Comparison of ENCODE assay signal across 1 cellular context in genomic region chr1:12454406-12455391, GRCh38.
TF ChIP-seq lines count a peak whose summit lies in the region.

No MANE protein-coding gene starts in this region.

TF ChIP-seq in K562, 482 proteins besides CTCF, POLR2A, EP300 and RAD21 (continued from another document and continues in another):
- TF ChIP-seq THRA (IDR thresholded peaks at IDR 0.05) (no peak), BCL6 (CRISPR knock-in tag; IDR thresholded peaks at IDR 0.05) (no peak), PKNOX1 (IDR thresholded peaks at IDR 0.05) (no peak), ZNF184 (CRISPR knock-in tag; IDR thresholded peaks at IDR 0.05) (no peak), HMG20B (CRISPR knock-in tag; IDR thresholded peaks at IDR 0.05) (no peak), WHSC1 (IDR thresholded peaks at IDR 0.05; ENCODE audit: low read length) (peak; percentile 96), RBM39 (optimal IDR thresholded peaks at IDR 0.05; ENCODE audit: low read depth, low read length) (no peak), MLX (CRISPR knock-in tag; conservative IDR thresholded peaks at IDR 0.05) (no peak), ZNF77 (CRISPR knock-in tag; IDR thresholded peaks at IDR 0.05) (no peak), CLOCK (CRISPR knock-in tag; IDR thresholded peaks at IDR 0.05; ENCODE audit: borderline replicate concordance) (no peak), HINFP (tag; conservative IDR thresholded peaks at IDR 0.05; ENCODE audit: low read depth) (0 out of 2 replicates have a peak, but pooled peaks have one; percentile 17), CXXC5 (CRISPR knock-in tag; IDR thresholded peaks at IDR 0.05) (peak; percentile 57), ZNF217 (CRISPR knock-in tag; IDR thresholded peaks at IDR 0.05) (no peak), STAT6 (CRISPR knock-in tag; IDR thresholded peaks at IDR 0.05) (no peak), SP2 (IDR thresholded peaks at IDR 0.05; ENCODE audit: extremely low read depth, low read depth, low read length, poor library complexity, severe bottlenecking) (no peak), ARHGAP35 (IDR thresholded peaks at IDR 0.05; ENCODE audit: partially characterized antibody) (no peak), TAL1 (IDR thresholded peaks at IDR 0.05) (no peak), AFF4 (CRISPR knock-in tag; IDR thresholded peaks at IDR 0.05) (no peak), SMAD2 (IDR thresholded peaks at IDR 0.05; ENCODE audit: low read depth, low read length) (no peak), ZNF140 (CRISPR knock-in tag; IDR thresholded peaks at IDR 0.05) (no peak), SRSF9 (IDR thresholded peaks at IDR 0.05; ENCODE audit: borderline replicate concordance, low read depth, low read length) (no peak), ZNF699 (CRISPR knock-in tag; IDR thresholded peaks at IDR 0.05; ENCODE audit: insufficient replicate concordance) (no peak), RBM22 (IDR thresholded peaks at IDR 0.05; ENCODE audit: low read depth, low read length, poor library complexity, severe bottlenecking) (no peak), GTF2F1 (IDR thresholded peaks at IDR 0.05; ENCODE audit: low read depth, low read length) (no peak), MCM7 (IDR thresholded peaks at IDR 0.05) (no peak), ZZZ3 (IDR thresholded peaks at IDR 0.05) (no peak), E2F3 (CRISPR knock-in tag; IDR thresholded peaks at IDR 0.05) (no peak), THRB (CRISPR knock-in tag; conservative IDR thresholded peaks at IDR 0.05) (no peak), ARID1B (IDR thresholded peaks at IDR 0.05) (no peak), TCF3 (CRISPR knock-in tag; IDR thresholded peaks at IDR 0.05) (peak; percentile 34; the same call in 1 of the 2 replicates)
- TF ChIP-seq, protein P1, sequence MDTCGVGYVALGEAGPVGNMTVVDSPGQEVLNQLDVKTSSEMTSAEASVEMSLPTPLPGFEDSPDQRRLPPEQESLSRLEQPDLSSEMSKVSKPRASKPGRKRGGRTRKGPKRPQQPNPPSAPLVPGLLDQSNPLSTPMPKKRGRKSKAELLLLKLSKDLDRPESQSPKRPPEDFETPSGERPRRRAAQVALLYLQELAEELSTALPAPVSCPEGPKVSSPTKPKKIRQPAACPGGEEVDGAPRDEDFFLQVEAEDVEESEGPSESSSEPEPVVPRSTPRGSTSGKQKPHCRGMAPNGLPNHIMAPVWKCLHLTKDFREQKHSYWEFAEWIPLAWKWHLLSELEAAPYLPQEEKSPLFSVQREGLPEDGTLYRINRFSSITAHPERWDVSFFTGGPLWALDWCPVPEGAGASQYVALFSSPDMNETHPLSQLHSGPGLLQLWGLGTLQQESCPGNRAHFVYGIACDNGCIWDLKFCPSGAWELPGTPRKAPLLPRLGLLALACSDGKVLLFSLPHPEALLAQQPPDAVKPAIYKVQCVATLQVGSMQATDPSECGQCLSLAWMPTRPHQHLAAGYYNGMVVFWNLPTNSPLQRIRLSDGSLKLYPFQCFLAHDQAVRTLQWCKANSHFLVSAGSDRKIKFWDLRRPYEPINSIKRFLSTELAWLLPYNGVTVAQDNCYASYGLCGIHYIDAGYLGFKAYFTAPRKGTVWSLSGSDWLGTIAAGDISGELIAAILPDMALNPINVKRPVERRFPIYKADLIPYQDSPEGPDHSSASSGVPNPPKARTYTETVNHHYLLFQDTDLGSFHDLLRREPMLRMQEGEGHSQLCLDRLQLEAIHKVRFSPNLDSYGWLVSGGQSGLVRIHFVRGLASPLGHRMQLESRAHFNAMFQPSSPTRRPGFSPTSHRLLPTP (IDR thresholded peaks at IDR 0.05; ENCODE audit: borderline replicate concordance, extremely low read depth, insufficient read length), result no peak
- TF ChIP-seq, protein P2, sequence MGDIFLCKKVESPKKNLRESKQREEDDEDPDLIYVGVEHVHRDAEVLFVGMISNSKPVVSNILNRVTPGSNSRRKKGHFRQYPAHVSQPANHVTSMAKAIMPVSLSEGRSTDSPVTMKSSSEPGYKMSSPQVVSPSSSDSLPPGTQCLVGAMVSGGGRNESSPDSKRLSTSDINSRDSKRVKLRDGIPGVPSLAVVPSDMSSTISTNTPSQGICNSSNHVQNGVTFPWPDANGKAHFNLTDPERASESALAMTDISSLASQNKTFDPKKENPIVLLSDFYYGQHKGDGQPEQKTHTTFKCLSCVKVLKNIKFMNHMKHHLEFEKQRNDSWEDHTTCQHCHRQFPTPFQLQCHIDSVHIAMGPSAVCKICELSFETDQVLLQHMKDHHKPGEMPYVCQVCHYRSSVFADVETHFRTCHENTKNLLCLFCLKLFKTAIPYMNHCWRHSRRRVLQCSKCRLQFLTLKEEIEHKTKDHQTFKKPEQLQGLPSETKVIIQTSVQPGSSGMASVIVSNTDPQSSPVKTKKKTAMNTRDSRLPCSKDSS (IDR thresholded peaks at IDR 0.05; ENCODE audit: low read depth, partially characterized antibody), result no peak
- TF ChIP-seq, protein P3, sequence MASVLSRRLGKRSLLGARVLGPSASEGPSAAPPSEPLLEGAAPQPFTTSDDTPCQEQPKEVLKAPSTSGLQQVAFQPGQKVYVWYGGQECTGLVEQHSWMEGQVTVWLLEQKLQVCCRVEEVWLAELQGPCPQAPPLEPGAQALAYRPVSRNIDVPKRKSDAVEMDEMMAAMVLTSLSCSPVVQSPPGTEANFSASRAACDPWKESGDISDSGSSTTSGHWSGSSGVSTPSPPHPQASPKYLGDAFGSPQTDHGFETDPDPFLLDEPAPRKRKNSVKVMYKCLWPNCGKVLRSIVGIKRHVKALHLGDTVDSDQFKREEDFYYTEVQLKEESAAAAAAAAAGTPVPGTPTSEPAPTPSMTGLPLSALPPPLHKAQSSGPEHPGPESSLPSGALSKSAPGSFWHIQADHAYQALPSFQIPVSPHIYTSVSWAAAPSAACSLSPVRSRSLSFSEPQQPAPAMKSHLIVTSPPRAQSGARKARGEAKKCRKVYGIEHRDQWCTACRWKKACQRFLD (CRISPR knock-in tag; IDR thresholded peaks at IDR 0.05), result peak; percentile 64
- TF ChIP-seq, protein P4, sequence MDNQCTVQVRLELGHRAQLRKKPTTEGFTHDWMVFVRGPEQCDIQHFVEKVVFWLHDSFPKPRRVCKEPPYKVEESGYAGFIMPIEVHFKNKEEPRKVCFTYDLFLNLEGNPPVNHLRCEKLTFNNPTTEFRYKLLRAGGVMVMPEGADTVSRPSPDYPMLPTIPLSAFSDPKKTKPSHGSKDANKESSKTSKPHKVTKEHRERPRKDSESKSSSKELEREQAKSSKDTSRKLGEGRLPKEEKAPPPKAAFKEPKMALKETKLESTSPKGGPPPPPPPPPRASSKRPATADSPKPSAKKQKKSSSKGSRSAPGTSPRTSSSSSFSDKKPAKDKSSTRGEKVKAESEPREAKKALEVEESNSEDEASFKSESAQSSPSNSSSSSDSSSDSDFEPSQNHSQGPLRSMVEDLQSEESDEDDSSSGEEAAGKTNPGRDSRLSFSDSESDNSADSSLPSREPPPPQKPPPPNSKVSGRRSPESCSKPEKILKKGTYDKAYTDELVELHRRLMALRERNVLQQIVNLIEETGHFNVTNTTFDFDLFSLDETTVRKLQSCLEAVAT (IDR thresholded peaks at IDR 0.05), result no peak
